In the genomic region with DNA sequence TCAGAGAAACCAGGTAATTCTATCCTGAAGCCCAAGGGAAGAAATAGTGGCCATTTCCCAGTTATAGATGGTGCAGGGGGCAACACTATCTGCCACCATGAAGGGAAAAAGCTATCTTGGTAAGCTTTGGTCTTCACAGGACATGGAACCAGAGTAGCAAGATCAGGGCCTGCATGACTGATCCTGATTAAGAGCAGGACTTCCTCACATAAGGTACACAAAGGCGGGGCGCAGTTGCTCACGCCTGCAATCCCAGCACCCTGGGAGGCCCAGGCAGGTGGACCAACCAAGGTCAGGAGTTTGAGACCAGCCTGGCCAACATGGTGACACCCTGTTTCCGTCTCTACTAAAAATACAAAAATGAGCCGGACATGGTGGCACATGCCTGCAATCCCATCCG, we compare ENCODE assay signal across 10 cellular contexts.
"Had no signal": no experiment of that assay in that cellular context is flagged by ENCODE, and none has a peak within 500 bp of the region (broad histone marks: within the 10 kb centered on the region; RNA-seq: fewer than 3 reads in every experiment).

No MANE protein-coding gene starts in this region.

- H3K4me2 ChIP-seq: GM23338 had no signal

- H3K4me3 Mint-ChIP-seq: GM23338, HFFc6, IgD-negative memory B cell had no signal

- H2AFZ ChIP-seq: GM23338 had no signal

- H3K27ac Mint-ChIP-seq: GM23338, HFFc6, IgD-negative memory B cell had no signal

- H3K36me3 Mint-ChIP-seq: IgD-negative memory B cell had no signal

- H3K4me3 ChIP-seq: GM23338, HAP-1 had no signal

- H3K27ac ChIP-seq: HL-60 had no signal

- H3K36me3 ChIP-seq: HAP-1 had no signal

- ATAC-seq: GM23338, HCT116, HepG2 had no signal

- FAIRE-seq: H1, H54, HepG2 had no signal

- H3K9me3 ChIP-seq: HAP-1 had no signal

- H3K9me3 Mint-ChIP-seq: GM23338, HFFc6, IgD-negative memory B cell had no signal

- H3K27me3 Mint-ChIP-seq: IgD-negative memory B cell had no signal

- DNase-seq: HFFc6, KG1 had no signal
